In the genomic region with DNA sequence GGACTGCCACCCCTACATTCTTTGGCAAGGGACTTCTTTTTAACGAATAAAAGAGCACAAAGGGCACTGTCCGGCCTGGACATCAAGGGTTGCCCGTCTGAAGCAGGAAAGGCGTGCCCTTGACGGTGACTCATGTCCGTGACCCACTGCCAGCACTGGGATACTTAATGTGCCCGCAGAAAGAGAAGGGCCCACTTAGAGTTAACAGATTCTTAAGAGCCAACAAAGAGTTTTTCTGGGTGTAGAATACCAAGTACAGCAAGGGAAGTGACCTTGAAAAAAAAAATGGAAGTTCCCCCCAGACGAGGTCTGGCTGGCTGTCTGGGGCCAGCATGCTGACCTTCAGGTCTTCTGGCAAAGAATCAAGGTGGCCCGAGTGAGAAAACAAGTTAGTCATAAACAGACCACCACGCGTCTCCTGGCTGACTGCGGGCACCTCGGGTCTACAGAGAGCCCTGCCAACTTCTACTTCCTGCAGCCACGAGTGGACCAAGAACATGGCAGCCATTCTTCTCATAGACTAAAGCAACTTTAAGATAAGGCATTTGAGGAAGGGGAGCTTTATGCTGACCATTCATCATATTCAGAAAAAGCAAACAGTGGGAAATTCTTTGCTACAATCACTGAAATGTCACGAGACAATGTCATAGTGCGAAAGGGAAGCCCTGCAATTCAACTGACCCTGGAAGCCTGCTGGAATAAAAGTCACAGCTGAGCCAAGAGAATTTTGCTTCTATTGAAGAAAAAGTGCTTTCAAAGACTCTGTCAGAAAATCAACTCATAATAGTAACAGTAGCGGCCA, we compare ENCODE assay signal across 14 cellular contexts. TPM values are rescaled to one million over a fixed set of nuclear protein-coding genes. Genes with fewer than 3 reads are reported as not detected.
DNase-seq lines count a peak whose midpoint lies in the region; ATAC-seq and TF ChIP-seq lines count a peak whose summit lies in the region.
"Had no signal": no experiment of that assay in that cellular context is flagged by ENCODE, and none has a peak within 500 bp of the region (broad histone marks: within the 10 kb centered on the region; RNA-seq: fewer than 3 reads in every experiment).

No MANE protein-coding gene starts in this region.

- H3K27me3 Mint-ChIP-seq in naive B cell (no peaks in the 10 kb centered on the region), T-cell (no peaks in the 10 kb centered on the region)
- H3K27me3 Mint-ChIP-seq in activated CD8-positive, alpha-beta T cell treated with anti-CD3 and anti-CD28 coated beads, Interleukin-2, amount 10 ng/mL, durations not matched to agents 7 days and 5 days (ENCODE audit: low read depth) = no peaks in the 10 kb centered on the region
- H3K27me3 Mint-ChIP-seq: activated CD8-positive, alpha-beta memory T cell treated with anti-CD3 and anti-CD28 coated beads, Interleukin-2, amount 10 ng/mL, durations not matched to agents 7 days and 5 days had no signal

- ATAC-seq in naive B cell (ENCODE audit: low read depth in 2 of 2) (no peak), T-cell (replicated peaks in 1 of 4) (no peak), HG03159 (IDR thresholded peaks at IDR 0.05; ENCODE audit: unreplicated experiment) (no peak), HG03045 (IDR thresholded peaks at IDR 0.05; ENCODE audit: unreplicated experiment) (no peak)
- no peak for ATAC-seq in activated CD8-positive, alpha-beta T cell treated with anti-CD3 and anti-CD28 coated beads, Interleukin-2, amount 10 ng/mL, durations not matched to agents 7 days and 5 days
- ATAC-seq: activated CD8-positive, alpha-beta memory T cell treated with anti-CD3 and anti-CD28 coated beads, Interleukin-2, amount 10 ng/mL, durations not matched to agents 7 days and 5 days had no signal

- intact Hi-C loops in esophagus muscularis mucosa (cut with DNase I) = no loop called here

- H3K9me3 Mint-ChIP-seq in naive B cell (peaks cover 0 to 2% (median 0%) of the 10 kb centered on the region in 7 donors), T-cell (no peaks in the 10 kb centered on the region)
- H3K9me3 Mint-ChIP-seq in activated CD8-positive, alpha-beta T cell treated with anti-CD3 and anti-CD28 coated beads, Interleukin-2, amount 10 ng/mL, durations not matched to agents 7 days and 5 days (ENCODE audit: insufficient read depth) = no peaks in the 10 kb centered on the region

- H3K4me3 ChIP-seq in MG63 (no peak overlapping the region), esophagus muscularis mucosa (no peak overlapping the region)
- H3K4me3 ChIP-seq: colonic mucosa, PC-9 had no signal

- H3K27ac Mint-ChIP-seq in naive B cell (peak overlapping the region in 5 of 6 donors; percentile 42 to 99 (median 92)), T-cell (no peak overlapping the region)
- no peak overlapping the region for H3K27ac Mint-ChIP-seq in activated CD8-positive, alpha-beta T cell treated with anti-CD3 and anti-CD28 coated beads, Interleukin-2, amount 10 ng/mL, durations not matched to agents 7 days and 5 days
- H3K27ac Mint-ChIP-seq: activated CD8-positive, alpha-beta memory T cell treated with anti-CD3 and anti-CD28 coated beads, Interleukin-2, amount 10 ng/mL, durations not matched to agents 7 days and 5 days had no signal

- no peak for TF ChIP-seq EP300 in esophagus muscularis mucosa (IDR thresholded peaks at IDR 0.05)

- TF ChIP-seq POLR2A in esophagus muscularis mucosa (IDR thresholded peaks at IDR 0.05; ENCODE audit: low read depth) = no peak

- no peaks in the 10 kb centered on the region for H3K9me3 ChIP-seq in MG63
- H3K9me3 ChIP-seq in esophagus muscularis mucosa = no peaks in the 10 kb centered on the region
- H3K9me3 ChIP-seq: colonic mucosa had no signal

- WGBS in esophagus muscularis mucosa = 43% methylated on average over 17 of the region's 17 CpGs

- peak overlapping the region; percentile 29 to 75 (median 68) for H3K27ac ChIP-seq in esophagus muscularis mucosa (replicated peaks in 1 of 4)
- H3K27ac ChIP-seq: colonic mucosa, KMS-11, PC-9 had no signal

- DNase-seq in A172 (ENCODE audit: low spot score) (peak; percentile 89), MG63 (peak; percentile 89), esophagus muscularis mucosa (ENCODE audit: extremely low spot score) (no peak), naive B cell (no peak), T-cell (no peak)
- DNase-seq in activated CD8-positive, alpha-beta T cell treated with anti-CD3 and anti-CD28 coated beads, Interleukin-2, amount 10 ng/mL, durations not matched to agents 7 days and 5 days = no peak
- DNase-seq: activated CD8-positive, alpha-beta memory T cell treated with anti-CD3 and anti-CD28 coated beads, Interleukin-2, amount 10 ng/mL, durations not matched to agents 7 days and 5 days; colonic mucosa; kidney glomerular epithelial cell; stimulated activated CD4-positive, alpha-beta T cell treated with anti-CD3 and anti-CD28 coated beads, Interleukin-4, amount 100 ng/mL, for 24 hours had no signal

- no peak for TF ChIP-seq CTCF in esophagus muscularis mucosa (IDR thresholded peaks at IDR 0.05)

- CTCF ChIA-PET in activated CD8-positive, alpha-beta T cell treated with anti-CD3 and anti-CD28 coated beads, Interleukin-2, amount 10 ng/mL, durations not matched to agents 7 days and 5 days (lab: Charles Lee) = interaction anchor here (3.6 to 3.8 kb wide), 2 partner anchors 21 to 26 kb away, joined by 32 to 43 read pairs; no protein-coding TSS in a partner anchor
- CTCF ChIA-PET in T-cell (lab: Charles Lee) = interaction anchor here in 1 of 2 donors (0.7 kb wide), 1 partner anchor 416 kb away, joined by 6 read pairs; no protein-coding TSS in a partner anchor

- H3K36me3 Mint-ChIP-seq in naive B cell (peaks cover 13 to 23% of the 10 kb centered on the region in 2 donors), T-cell (peaks cover 4% of the 10 kb centered on the region)
- peaks cover 33% of the 10 kb centered on the region for H3K36me3 Mint-ChIP-seq in activated CD8-positive, alpha-beta T cell treated with anti-CD3 and anti-CD28 coated beads, Interleukin-2, amount 10 ng/mL, durations not matched to agents 7 days and 5 days (ENCODE audit: low read depth)

- peaks cover 63 to 87% (median 79%) of the 10 kb centered on the region in 3 donors for H3K4me1 Mint-ChIP-seq in naive B cell
- peaks cover 43% of the 10 kb centered on the region for H3K4me1 Mint-ChIP-seq in activated CD8-positive, alpha-beta T cell treated with anti-CD3 and anti-CD28 coated beads, Interleukin-2, amount 10 ng/mL, durations not matched to agents 7 days and 5 days (ENCODE audit: low read depth)
- H3K4me1 Mint-ChIP-seq in T-cell = peaks cover 30 to 52% (median 45%) of the 10 kb centered on the region in 3 donors

- no peaks in the 10 kb centered on the region for H3K27me3 ChIP-seq in MG63
- no peaks in the 10 kb centered on the region for H3K27me3 ChIP-seq in esophagus muscularis mucosa
- H3K27me3 ChIP-seq: colonic mucosa had no signal

- peaks cover 83% of the 10 kb centered on the region for H3K36me3 ChIP-seq in MG63
- peaks cover 32 to 50% (median 45%) of the 10 kb centered on the region in 4 donors for H3K36me3 ChIP-seq in esophagus muscularis mucosa

- H3K4me3 Mint-ChIP-seq in naive B cell (peak overlapping the region in 2 of 8 donors; percentile 62 to 73), T-cell (no peak overlapping the region)
- H3K4me3 Mint-ChIP-seq in activated CD8-positive, alpha-beta T cell treated with anti-CD3 and anti-CD28 coated beads, Interleukin-2, amount 10 ng/mL, durations not matched to agents 7 days and 5 days = no peak overlapping the region
- H3K4me3 Mint-ChIP-seq: activated CD8-positive, alpha-beta memory T cell treated with anti-CD3 and anti-CD28 coated beads, Interleukin-2, amount 10 ng/mL, durations not matched to agents 7 days and 5 days had no signal

- POLR2A ChIA-PET in activated CD8-positive, alpha-beta T cell treated with anti-CD3 and anti-CD28 coated beads, Interleukin-2, amount 10 ng/mL, durations not matched to agents 7 days and 5 days (lab: Charles Lee) = no interaction called here
- POLR2A ChIA-PET in T-cell (lab: Charles Lee) = interaction anchor here in 1 of 2 donors (0.7 kb wide), 1 partner anchor 80 kb away, joined by 3 read pairs; no protein-coding TSS in a partner anchor

- peaks cover 35 to 71% (median 58%) of the 10 kb centered on the region in 4 donors for H3K4me1 ChIP-seq in esophagus muscularis mucosa
- H3K4me1 ChIP-seq: colonic mucosa had no signal

RNA-seq across cellular contexts. Expression of a gene that starts 10.4 kb away (rescaled TPM):
- 1.2 and 2.4 TPM in 2 replicates for total RNA-seq in A172 (2014; rRNA removed; shearing (Covaris generic))
- 0.39 and 2.5 TPM in 2 replicates for total RNA-seq in MG63 (2014; rRNA removed; shearing (Covaris generic); ENCODE audit: low replicate concordance)
- total RNA-seq in esophagus muscularis mucosa = 10 to 100 TPM in 2 of 4 donors, 1 to 10 TPM in 2; 7.2 to 15.7 (median 10.0) TPM
- polyA plus RNA-seq in naive B cell (ENCODE audit: low read depth in 6 of 6) = 10 to 100 TPM; 28.4 to 56.4 (median 36.0) TPM
- total RNA-seq in activated CD8-positive, alpha-beta T cell treated with anti-CD3 and anti-CD28 coated beads, Interleukin-2, amount 10 ng/mL, durations not matched to agents 7 days and 5 days = 100 to 1,000 TPM; 144 to 150 TPM
- 100 to 1,000 TPM; 102 to 220 (median 215) TPM for total RNA-seq in T-cell

RNA-seq across cellular contexts. Expression of a gene that starts 46.3 kb away (rescaled TPM):
- total RNA-seq in A172 (2014; rRNA removed; shearing (Covaris generic)) = not detected in 2 replicates
- 24.2 and 31.2 TPM in 2 replicates for total RNA-seq in MG63 (2014; rRNA removed; shearing (Covaris generic); ENCODE audit: low replicate concordance)
- 10 to 100 TPM in 1 of 4 donors, 1 to 10 TPM in 3; 3.6 to 12.2 (median 7.1) TPM for total RNA-seq in esophagus muscularis mucosa
- not detected for polyA plus RNA-seq in naive B cell (ENCODE audit: low read depth in 6 of 6)
- total RNA-seq in activated CD8-positive, alpha-beta T cell treated with anti-CD3 and anti-CD28 coated beads, Interleukin-2, amount 10 ng/mL, durations not matched to agents 7 days and 5 days = not detected
- 1 to 10 TPM in 2 of 5 donors, under 1 TPM in 3; 0.13 to 3.9 (median 0.98) TPM for total RNA-seq in T-cell
- total RNA-seq: PC-9 had no signal

Comparison
In these comparisons a context has a peak if more than half of its experiments do, and no peak if none do; other contexts are left out.
1. DNase-seq: peak in A172 (single experiment) and MG63 (single experiment); none in esophagus muscularis mucosa (single experiment), naive B cell (single experiment), activated CD8-positive, alpha-beta T cell treated with anti-CD3 and anti-CD28 coated beads, Interleukin-2, amount 10 ng/mL, durations not matched to agents 7 days and 5 days (single experiment) and T-cell (0 of 34).
2. H3K27ac Mint-ChIP-seq: peak in naive B cell (5 of 6); none in activated CD8-positive, alpha-beta T cell treated with anti-CD3 and anti-CD28 coated beads, Interleukin-2, amount 10 ng/mL, durations not matched to agents 7 days and 5 days (single experiment) and T-cell (0 of 2).
3. RNA of a gene that starts 10.4 kb away (total RNA-seq): 102 to 220 TPM in T-cell and 144 to 150 TPM in activated CD8-positive, alpha-beta T cell treated with anti-CD3 and anti-CD28 coated beads, Interleukin-2, amount 10 ng/mL, durations not matched to agents 7 days and 5 days; 7.2 to 15.7 TPM in esophagus muscularis mucosa, 0.39 to 2.5 TPM in MG63 and 1.2 to 2.4 TPM in A172; every median in the first group is over 4 times any median in the second.